Comparison of ENCODE assay signal across 20 cellular contexts in the genomic region with DNA sequence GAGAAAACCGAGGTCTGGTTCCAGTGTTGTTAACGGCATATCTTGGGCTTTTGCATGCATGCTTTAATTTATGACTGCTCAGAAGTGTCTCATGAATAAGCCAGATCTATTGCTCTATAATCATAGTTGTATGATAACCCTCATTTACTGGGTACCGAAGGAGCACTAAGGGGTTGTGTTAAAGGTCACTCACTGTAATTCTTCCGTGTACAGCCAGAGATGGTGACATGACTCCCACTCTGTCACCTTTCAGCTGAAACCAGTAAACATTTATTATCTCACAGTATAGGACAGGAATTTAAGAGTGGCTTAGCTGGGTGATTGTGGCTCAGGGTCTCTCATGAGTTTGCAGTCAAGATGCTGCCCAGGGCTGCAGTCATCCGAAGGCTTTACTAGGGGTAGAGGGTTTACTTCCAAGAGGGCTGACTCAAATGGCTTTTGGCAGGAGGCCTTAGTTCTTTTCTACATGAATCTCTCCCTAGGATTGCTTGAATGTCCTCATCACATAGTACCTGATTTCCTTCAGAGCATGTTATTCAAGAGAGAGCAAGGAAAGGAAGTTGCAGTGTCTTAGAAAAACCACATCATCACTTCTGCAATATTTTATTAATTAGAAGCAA.
"Had no signal": no experiment of that assay in that cellular context is flagged by ENCODE, and none has a peak within 500 bp of the region (broad histone marks: within the 10 kb centered on the region; RNA-seq: fewer than 3 reads in every experiment).

No MANE protein-coding gene starts in this region.

- H2AFZ ChIP-seq: neural progenitor cell had no signal

- H3K27ac ChIP-seq: coronary artery, heart left ventricle, neural progenitor cell, ovary, right lobe of liver, spleen, thoracic aorta had no signal

- H3K4me3 ChIP-seq: coronary artery, heart left ventricle, lung, neural progenitor cell, ovary, right lobe of liver, spleen, thoracic aorta had no signal

- ATAC-seq: activated CD8-positive, alpha-beta memory T cell treated with anti-CD3 and anti-CD28 coated beads, Interleukin-2, amount 10 ng/mL, durations not matched to agents 7 days and 5 days; esophagus mucosa; heart left ventricle; right lobe of liver had no signal

- FAIRE-seq: frontal cortex had no signal

- H3K4me3 Mint-ChIP-seq: activated CD8-positive, alpha-beta memory T cell treated with anti-CD3 and anti-CD28 coated beads, Interleukin-2, amount 10 ng/mL, durations not matched to agents 7 days and 5 days; brain; central memory CD8-positive, alpha-beta T cell; immature natural killer cell; mesothelial cell of epicardium; neural progenitor cell; T-helper 2 cell treated with Interferon-gamma antibody and Interleukin-4, amounts not matched to agents 5 μg/mL and 100 μg/mL, for 36 hours had no signal

- H3K9ac ChIP-seq: neural progenitor cell had no signal

- H3K4me2 ChIP-seq: neural progenitor cell had no signal

- H3K36me3 ChIP-seq: heart left ventricle, neural progenitor cell, ovary, right lobe of liver, spleen, thoracic aorta had no signal

- H3K9me3 Mint-ChIP-seq: central memory CD8-positive, alpha-beta T cell had no signal

- H3K4me1 Mint-ChIP-seq: brain, neural progenitor cell had no signal

- H3K27ac Mint-ChIP-seq: activated CD8-positive, alpha-beta memory T cell treated with anti-CD3 and anti-CD28 coated beads, Interleukin-2, amount 10 ng/mL, durations not matched to agents 7 days and 5 days; brain; immature natural killer cell; mesothelial cell of epicardium; neural progenitor cell; T-helper 2 cell treated with Interferon-gamma antibody and Interleukin-4, amounts not matched to agents 5 μg/mL and 100 μg/mL, for 36 hours had no signal

- H3K27me3 Mint-ChIP-seq: activated CD8-positive, alpha-beta memory T cell treated with anti-CD3 and anti-CD28 coated beads, Interleukin-2, amount 10 ng/mL, durations not matched to agents 7 days and 5 days; brain; central memory CD8-positive, alpha-beta T cell had no signal

- DNase-seq: activated CD4-positive, alpha-beta T cell treated with anti-CD3 and anti-CD28 coated beads, Interleukin-2, amount 50 U/mL, for 48 hours; activated CD8-positive, alpha-beta memory T cell treated with anti-CD3 and anti-CD28 coated beads, Interleukin-2, amount 10 ng/mL, durations not matched to agents 7 days and 5 days; activated naive CD4-positive, alpha-beta T cell treated with anti-CD3 and anti-CD28 coated beads, Interleukin-2, amount 50 U/mL, for 16 hours; activated T-cell treated with anti-CD3 and anti-CD28 coated beads, Interleukin-2, amount 50 U/mL, for 1 hour; amniotic stem cell; heart left ventricle; immature natural killer cell; ovary; right lobe of liver; spleen had no signal

- H3K4me1 ChIP-seq: heart left ventricle, neural progenitor cell, right lobe of liver had no signal

- H3K36me3 Mint-ChIP-seq: brain, immature natural killer cell, mesothelial cell of epicardium had no signal

- H3K27me3 ChIP-seq: heart left ventricle, neural progenitor cell, ovary, right lobe of liver had no signal

- H3K9me3 ChIP-seq: ovary, right lobe of liver, spleen, thoracic aorta had no signal
